8 cellular contexts compared by ENCODE assay signal in the genomic region with DNA sequence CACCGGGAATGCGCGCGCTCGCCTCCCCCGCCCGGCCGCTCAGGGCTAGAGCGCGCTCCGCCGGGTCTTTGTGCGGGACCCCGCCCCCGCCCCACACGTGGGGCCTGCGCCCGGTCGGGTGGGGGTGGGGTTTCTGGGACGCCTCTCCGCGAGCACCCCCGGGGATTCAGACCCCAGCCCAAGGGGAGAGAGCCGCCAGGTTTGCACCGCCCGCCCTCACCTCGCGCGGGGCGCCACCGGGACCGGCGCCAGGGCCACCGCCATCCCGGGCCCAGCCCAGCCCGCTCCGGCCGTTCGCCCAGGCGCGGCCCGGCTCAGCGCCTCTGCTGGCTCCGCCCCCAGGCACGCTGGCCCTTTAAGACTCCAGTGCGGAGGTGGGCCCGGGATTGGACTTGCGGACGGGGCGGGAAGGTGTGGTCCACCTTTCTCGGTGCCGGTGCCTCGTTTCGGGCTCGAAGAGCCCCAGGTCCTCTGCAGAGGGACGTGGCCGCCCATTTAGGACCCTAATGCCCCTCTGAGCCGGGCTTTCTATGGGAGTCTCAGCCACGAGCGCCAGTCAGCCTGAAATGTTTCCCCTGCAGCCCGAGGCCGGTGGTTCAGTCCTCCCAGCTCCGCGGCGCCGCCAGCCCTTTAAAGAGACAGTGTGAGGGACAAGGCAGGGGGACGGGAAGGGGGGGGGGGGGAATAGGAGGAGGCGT. TPM values are rescaled to one million over a fixed set of nuclear protein-coding genes. Genes with fewer than 3 reads are reported as not detected.
DNase-seq lines count a peak whose midpoint lies in the region; ATAC-seq, FAIRE-seq and TF ChIP-seq lines count a peak whose summit lies in the region.

No MANE protein-coding gene starts in this region.

- H3K9me3 ChIP-seq in IMR-90 (ENCODE audit: control insufficient read depth, insufficient read depth, low read length) (no peaks in the 10 kb centered on the region), fibroblast of lung (ENCODE audit: control insufficient read depth, insufficient read depth, low read depth, low read length) (no peaks in the 10 kb centered on the region)

- H3K4me1 ChIP-seq in IMR-90 (ENCODE audit: control insufficient read depth, insufficient read depth, low read length): peaks cover 25% of the 10 kb centered on the region
- H3K4me1 ChIP-seq in fibroblast of lung (ENCODE audit: control insufficient read depth, extremely low read depth, insufficient read depth, low read length): peaks cover 7% of the 10 kb centered on the region

- peak overlapping the region; percentile 93 for H2AK9ac ChIP-seq in IMR-90 (replicated peaks; ENCODE audit: low read depth, low read length, poor library complexity)

- TF ChIP-seq POLR2A in IMR-90 (IDR thresholded peaks at IDR 0.05; ENCODE audit: low read depth, low read length): peak; percentile 80

- peak overlapping the region; percentile 98 for H3K27ac ChIP-seq in IMR-90 (ENCODE audit: insufficient read depth, low read length)
- H3K27ac ChIP-seq in fibroblast of lung (ENCODE audit: insufficient read depth, low read length): peak overlapping the region; percentile 99

- peak overlapping the region; percentile 96 for H3K23ac ChIP-seq in IMR-90 (ENCODE audit: low read depth, low read length)

- intact Hi-C loops in IMR-90 (cut with micrococcal nuclease): loop anchor here (5.0 kb wide), 1 partner anchor 59 kb away; no protein-coding TSS in a partner anchor
- intact Hi-C loops in activated T-helper 1 cell treated with anti-CD3 and anti-CD28 coated beads, Interleukin-12 subunit alpha, Interleukin-12 subunit beta, Interleukin-2, Interleukin-4 antibody, amounts not matched to agents 30 ng/mL and 10 ng/mL and 1 ng/mL, durations not matched to agents 14 hours and 24 hours and 36 hours (cut with micrococcal nuclease): loop anchor here (1.0 kb wide), 5 partner anchors 16 to 129 kb away; a partner anchor contains a TSS

- H2AFZ ChIP-seq in IMR-90 (replicated peaks; ENCODE audit: low read length, poor library complexity) (peak overlapping the region; percentile 95), fibroblast of lung (ENCODE audit: low read length) (peak overlapping the region; percentile 95)

- peaks cover 23% of the 10 kb centered on the region for H3K79me2 ChIP-seq in fibroblast of lung (ENCODE audit: control insufficient read depth, insufficient read depth, low read length)

- H3K79me1 ChIP-seq in IMR-90 (ENCODE audit: low read depth in 1 of 2, low read length in 2 of 2): peaks cover 26 to 58% of the 10 kb centered on the region in 2 experiments

- 0% methylated on average over 11 of the region's 68 CpGs; no CpG with 5 or more reads in 1 of the 2 experiments for WGBS in IMR-90 (ENCODE audit: extremely low coverage in 2 of 2, insufficient read length in 1 of 2), 2 experiments

- ATAC-seq in GM21529 (IDR thresholded peaks at IDR 0.05; ENCODE audit: unreplicated experiment): peak; percentile 77
- ATAC-seq in IMR-90 (ENCODE audit: low read depth): peak; percentile 90
- peak; percentile 74 to 78 for ATAC-seq in naive thymus-derived CD8-positive, alpha-beta T cell
- ATAC-seq in stimulated activated memory B cell treated with anti-CD40 and anti-IgM and Interleukin-4, amounts not matched to agents 10 μg/mL and 1 μg/mL and 100 μg/mL, for 72 hours: peak; percentile 90

- FAIRE-seq in RCC 7860 (lab: Jason Lieb, UNC): no peak

- H4K20me1 ChIP-seq in IMR-90 (ENCODE audit: insufficient read depth, low read length) (peaks cover 14% of the 10 kb centered on the region; the same call in 1 of the 2 replicates), fibroblast of lung (ENCODE audit: control insufficient read depth, extremely low read depth, insufficient read depth, low read length) (no peaks in the 10 kb centered on the region)

- H3K4me3 ChIP-seq in IMR-90 (ENCODE audit: insufficient read depth, low read depth, low read length): peak overlapping the region; percentile 58
- peak overlapping the region; percentile 64 to 84 (median 68) for H3K4me3 ChIP-seq in fibroblast of lung (replicated peaks in 1 of 4; ENCODE audit: control extremely low read depth in 1 of 4, insufficient read depth in 1 of 4, low read depth in 3 of 4, low read length in 4 of 4)

- H3K18ac ChIP-seq in IMR-90 (ENCODE audit: low read depth, low read length): peak overlapping the region; percentile 94; the same call in 1 of the 2 replicates

- peak overlapping the region; percentile 96 to 99; a peak in 3 of 4 replicates for H4K8ac ChIP-seq in IMR-90 (ENCODE audit: low read depth in 2 of 2, low read length in 2 of 2)

- H3K27ac Mint-ChIP-seq in activated T-helper 1 cell treated with anti-CD3 and anti-CD28 coated beads, Interleukin-12 subunit alpha, Interleukin-12 subunit beta, Interleukin-2, Interleukin-4 antibody, amounts not matched to agents 30 ng/mL and 10 ng/mL and 1 ng/mL, durations not matched to agents 14 hours and 24 hours and 36 hours: peak overlapping the region; percentile 83
- H3K27ac Mint-ChIP-seq in naive thymus-derived CD8-positive, alpha-beta T cell: peak overlapping the region; percentile 73 to 97 (median 93)
- peak overlapping the region; percentile 97 for H3K27ac Mint-ChIP-seq in stimulated activated memory B cell treated with anti-CD40 and anti-IgM and Interleukin-4, amounts not matched to agents 10 μg/mL and 1 μg/mL and 100 μg/mL, for 72 hours

- peak overlapping the region; percentile 100 for H2BK120ac ChIP-seq in IMR-90 (ENCODE audit: low read depth, low read length)

- POLR2A ChIA-PET in IMR-90 (lab: Charles Lee; ENCODE audit: unreplicated experiment): interaction anchor here (0.6 kb wide), 1 partner anchor 26 kb away, joined by 10 read pairs; no protein-coding TSS in a partner anchor
- POLR2A ChIA-PET in naive thymus-derived CD8-positive, alpha-beta T cell (lab: Charles Lee): interaction anchor here (0.6 to 5.7 kb wide), 11 partner anchors 10 to 47 kb away, joined by 3 to 53 read pairs (median 4); a partner anchor contains a TSS

- H3K4me3 Mint-ChIP-seq in activated T-helper 1 cell treated with anti-CD3 and anti-CD28 coated beads, Interleukin-12 subunit alpha, Interleukin-12 subunit beta, Interleukin-2, Interleukin-4 antibody, amounts not matched to agents 30 ng/mL and 10 ng/mL and 1 ng/mL, durations not matched to agents 14 hours and 24 hours and 36 hours: peak overlapping the region; percentile 93
- H3K4me3 Mint-ChIP-seq in naive thymus-derived CD8-positive, alpha-beta T cell: peak overlapping the region; percentile 79 to 97 (median 88)
- peak overlapping the region; percentile 82 for H3K4me3 Mint-ChIP-seq in stimulated activated memory B cell treated with anti-CD40 and anti-IgM and Interleukin-4, amounts not matched to agents 10 μg/mL and 1 μg/mL and 100 μg/mL, for 72 hours

- H3K36me3 Mint-ChIP-seq in activated T-helper 1 cell treated with anti-CD3 and anti-CD28 coated beads, Interleukin-12 subunit alpha, Interleukin-12 subunit beta, Interleukin-2, Interleukin-4 antibody, amounts not matched to agents 30 ng/mL and 10 ng/mL and 1 ng/mL, durations not matched to agents 14 hours and 24 hours and 36 hours (ENCODE audit: low read depth): peaks cover 19% of the 10 kb centered on the region
- peaks cover 0 to 3% (median 0%) of the 10 kb centered on the region in 3 donors for H3K36me3 Mint-ChIP-seq in naive thymus-derived CD8-positive, alpha-beta T cell
- H3K36me3 Mint-ChIP-seq in stimulated activated memory B cell treated with anti-CD40 and anti-IgM and Interleukin-4, amounts not matched to agents 10 μg/mL and 1 μg/mL and 100 μg/mL, for 72 hours: peaks cover 19% of the 10 kb centered on the region

- H3K27me3 ChIP-seq in IMR-90 (ENCODE audit: control insufficient read depth, insufficient read depth, low read length) (no peaks in the 10 kb centered on the region), fibroblast of lung (ENCODE audit: control insufficient read depth, insufficient read depth, low read length) (no peaks in the 10 kb centered on the region)

- BruUV-seq in IMR-90 (replicated peaks; lab: Mats Ljungman, UMichigan): no TSS peak

- H4K5ac ChIP-seq in IMR-90 (ENCODE audit: low read depth, low read length): peak overlapping the region; percentile 95

- CTCF ChIA-PET in IMR-90 (lab: Yijun Ruan, JAX): no interaction called here

- H3K14ac ChIP-seq in IMR-90 (replicated peaks; ENCODE audit: low read depth, low read length): peak overlapping the region; percentile 98

- H2BK15ac ChIP-seq in IMR-90 (ENCODE audit: low read depth, low read length): peak overlapping the region; percentile 85; the same call in 1 of the 3 replicates

- peak overlapping the region; percentile 93 for H4K91ac ChIP-seq in IMR-90 (ENCODE audit: insufficient read depth, low read depth, low read length)

- H3K9ac ChIP-seq in IMR-90 (ENCODE audit: low read depth, low read length): peak overlapping the region; percentile 94
- H3K9ac ChIP-seq in fibroblast of lung (ENCODE audit: insufficient read depth, low read length): peak overlapping the region; percentile 99

- TF ChIP-seq CTCF in IMR-90 (conservative IDR thresholded peaks at IDR 0.05; ENCODE audit: low read depth, low read length) (no peak), fibroblast of lung (conservative IDR thresholded peaks at IDR 0.05 in 1 of 2, IDR thresholded peaks at IDR 0.05 in 1 of 2; ENCODE audit: low read depth in 1 of 2, low read length in 2 of 2) (no peak)

- H3K27me3 Mint-ChIP-seq in activated T-helper 1 cell treated with anti-CD3 and anti-CD28 coated beads, Interleukin-12 subunit alpha, Interleukin-12 subunit beta, Interleukin-2, Interleukin-4 antibody, amounts not matched to agents 30 ng/mL and 10 ng/mL and 1 ng/mL, durations not matched to agents 14 hours and 24 hours and 36 hours (ENCODE audit: insufficient read depth): no peaks in the 10 kb centered on the region
- H3K27me3 Mint-ChIP-seq in naive thymus-derived CD8-positive, alpha-beta T cell: no peaks in the 10 kb centered on the region
- H3K27me3 Mint-ChIP-seq in stimulated activated memory B cell treated with anti-CD40 and anti-IgM and Interleukin-4, amounts not matched to agents 10 μg/mL and 1 μg/mL and 100 μg/mL, for 72 hours: no peaks in the 10 kb centered on the region

- H3K9me3 Mint-ChIP-seq in activated T-helper 1 cell treated with anti-CD3 and anti-CD28 coated beads, Interleukin-12 subunit alpha, Interleukin-12 subunit beta, Interleukin-2, Interleukin-4 antibody, amounts not matched to agents 30 ng/mL and 10 ng/mL and 1 ng/mL, durations not matched to agents 14 hours and 24 hours and 36 hours: no peaks in the 10 kb centered on the region
- H3K9me3 Mint-ChIP-seq in naive thymus-derived CD8-positive, alpha-beta T cell: no peaks in the 10 kb centered on the region
- no peaks in the 10 kb centered on the region for H3K9me3 Mint-ChIP-seq in stimulated activated memory B cell treated with anti-CD40 and anti-IgM and Interleukin-4, amounts not matched to agents 10 μg/mL and 1 μg/mL and 100 μg/mL, for 72 hours

- dilution Hi-C loops in IMR-90 (cut with HindIII; ENCODE audit: low sequenced_read_pairs, unreplicated experiment): no loop called here

- peaks cover 38% of the 10 kb centered on the region for H3K36me3 ChIP-seq in IMR-90 (ENCODE audit: control insufficient read depth, insufficient read depth, low read length)
- peaks cover 19% of the 10 kb centered on the region for H3K36me3 ChIP-seq in fibroblast of lung (ENCODE audit: control insufficient read depth, insufficient read depth, low read length)

- peak overlapping the region; percentile 98 for H3K4ac ChIP-seq in IMR-90 (ENCODE audit: low read depth, low read length)

- no peak for TF ChIP-seq RAD21 in IMR-90 (IDR thresholded peaks at IDR 0.05; ENCODE audit: low read length)

- in situ Hi-C loops in IMR-90 (cut with MboI; ENCODE audit: low sequenced_read_pairs): no loop called here

- peaks cover 36% of the 10 kb centered on the region for H3K4me1 Mint-ChIP-seq in activated T-helper 1 cell treated with anti-CD3 and anti-CD28 coated beads, Interleukin-12 subunit alpha, Interleukin-12 subunit beta, Interleukin-2, Interleukin-4 antibody, amounts not matched to agents 30 ng/mL and 10 ng/mL and 1 ng/mL, durations not matched to agents 14 hours and 24 hours and 36 hours (ENCODE audit: low read depth)
- peaks cover 20 to 56% (median 45%) of the 10 kb centered on the region in 4 donors for H3K4me1 Mint-ChIP-seq in naive thymus-derived CD8-positive, alpha-beta T cell
- peaks cover 78% of the 10 kb centered on the region for H3K4me1 Mint-ChIP-seq in stimulated activated memory B cell treated with anti-CD40 and anti-IgM and Interleukin-4, amounts not matched to agents 10 μg/mL and 1 μg/mL and 100 μg/mL, for 72 hours

- DNase-seq in DMS153 (lab: John Stamatoyannopoulos, UW): peak; percentile 54
- peak; percentile 83 for DNase-seq in IMR-90
- DNase-seq in RCC 7860 (ENCODE audit: low spot score): peak; percentile 63
- DNase-seq in activated T-helper 1 cell treated with anti-CD3 and anti-CD28 coated beads, Interleukin-12 subunit alpha, Interleukin-12 subunit beta, Interleukin-2, Interleukin-4 antibody, amounts not matched to agents 30 ng/mL and 10 ng/mL and 1 ng/mL, durations not matched to agents 14 hours and 24 hours and 36 hours (ENCODE audit: low spot score): peak; percentile 81
- DNase-seq in fibroblast of lung (ENCODE audit: low read depth in 2 of 2): peak; percentile 88 to 89
- DNase-seq in naive thymus-derived CD8-positive, alpha-beta T cell: peak; percentile 70 to 90 (median 78)

- H3K9me1 ChIP-seq in IMR-90 (ENCODE audit: insufficient read depth, low read length): peaks cover 18% of the 10 kb centered on the region

- H3K4me2 ChIP-seq in IMR-90 (ENCODE audit: low read depth, low read length) (peak overlapping the region; percentile 73), fibroblast of lung (ENCODE audit: extremely low read depth, insufficient read depth, low read length) (peak overlapping the region; percentile 69)

- H3K56ac ChIP-seq in IMR-90 (ENCODE audit: extremely low read depth, insufficient read depth, low read length): peak overlapping the region; percentile 97; the same call in 1 of the 2 replicates

- H2BK20ac ChIP-seq in IMR-90 (ENCODE audit: low read depth, low read length): peak overlapping the region; percentile 95

- H2BK5ac ChIP-seq in IMR-90 (ENCODE audit: low read depth, low read length, poor library complexity, severe bottlenecking): peak overlapping the region; percentile 98

- H2AK5ac ChIP-seq in IMR-90 (ENCODE audit: low read depth, low read length): peak overlapping the region; percentile 87

RNA-seq across cellular contexts. Expression of a gene that starts 1.2 kb away (rescaled TPM):
- 53.6 and 56.8 TPM in 2 replicates for total RNA-seq in IMR-90 (2012; rRNA removed)
- polyA plus RNA-seq in IMR-90 (2012; rRNA removed): 104 and 114 TPM in 2 replicates
- polyA plus RNA-seq in IMR-90 (2012; cell fraction: cytosol; rRNA removed): 59.7 and 156 TPM in 2 replicates
- polyA plus RNA-seq in IMR-90 (2012; cell fraction: nucleus; rRNA removed; ENCODE audit: low replicate concordance): 32.0 and 77.6 TPM in 2 replicates
- 15.5 and 16.1 TPM in 2 replicates for total RNA-seq in activated T-helper 1 cell treated with anti-CD3 and anti-CD28 coated beads, Interleukin-12 subunit alpha, Interleukin-12 subunit beta, Interleukin-2, Interleukin-4 antibody, amounts not matched to agents 30 ng/mL and 10 ng/mL and 1 ng/mL, durations not matched to agents 14 hours and 24 hours and 36 hours
- total RNA-seq in fibroblast of lung: 50.6 and 52.5 TPM in 2 replicates
- polyA plus RNA-seq in fibroblast of lung: 35.1 and 36.9 TPM in 2 replicates
- polyA plus RNA-seq in fibroblast of lung (2012): 35.5 and 41.7 TPM in 2 replicates
- polyA minus RNA-seq in fibroblast of lung (ENCODE audit: low replicate concordance): 54.9 and 85.6 TPM in 2 replicates
- 1 to 10 TPM; 2.0 to 2.5 TPM for total RNA-seq in naive thymus-derived CD8-positive, alpha-beta T cell
- polyA plus RNA-seq in naive thymus-derived CD8-positive, alpha-beta T cell: 1 to 10 TPM; 1.8 to 6.1 (median 3.4) TPM

RNA-seq across cellular contexts. Expression of a gene that starts 6.7 kb away (rescaled TPM):
- total RNA-seq in IMR-90 (2012; rRNA removed) (13.4 and 14.2 TPM in 2 replicates), fibroblast of lung (13.4 and 14.6 TPM in 2 replicates)
- polyA plus RNA-seq in IMR-90 (2012; rRNA removed) (24.0 and 24.8 TPM in 2 replicates), fibroblast of lung (15.3 and 19.2 TPM in 2 replicates)
- polyA plus RNA-seq in IMR-90 (2012; cell fraction: cytosol; rRNA removed): 61.1 and 70.8 TPM in 2 replicates
- 24.8 and 29.9 TPM in 2 replicates for polyA plus RNA-seq in IMR-90 (2012; cell fraction: nucleus; rRNA removed; ENCODE audit: low replicate concordance)
- 27.9 and 29.9 TPM in 2 replicates for total RNA-seq in activated T-helper 1 cell treated with anti-CD3 and anti-CD28 coated beads, Interleukin-12 subunit alpha, Interleukin-12 subunit beta, Interleukin-2, Interleukin-4 antibody, amounts not matched to agents 30 ng/mL and 10 ng/mL and 1 ng/mL, durations not matched to agents 14 hours and 24 hours and 36 hours
- 19.5 and 28.3 TPM in 2 replicates for polyA plus RNA-seq in fibroblast of lung (2012)
- 25.1 and 39.5 TPM in 2 replicates for polyA minus RNA-seq in fibroblast of lung (ENCODE audit: low replicate concordance)
- 10 to 100 TPM; 21.8 to 22.7 TPM for total RNA-seq in naive thymus-derived CD8-positive, alpha-beta T cell
- polyA plus RNA-seq in naive thymus-derived CD8-positive, alpha-beta T cell: 10 to 100 TPM; 48.4 to 54.3 (median 53.7) TPM

RNA-seq across cellular contexts. Expression of a gene that starts 17.9 kb away (rescaled TPM):
- total RNA-seq in IMR-90 (2012; rRNA removed) (under 0.01 and 0.36 TPM in 2 replicates), fibroblast of lung (1.3 and 1.8 TPM in 2 replicates)
- polyA plus RNA-seq in IMR-90 (2012; rRNA removed) (0.29 and 0.32 TPM in 2 replicates), fibroblast of lung (1.8 and 2.5 TPM in 2 replicates)
- polyA plus RNA-seq in IMR-90 (2012; cell fraction: cytosol; rRNA removed): 0.21 and 0.32 TPM in 2 replicates
- polyA plus RNA-seq in IMR-90 (2012; cell fraction: nucleus; rRNA removed; ENCODE audit: low replicate concordance): 1.4 and 2.3 TPM in 2 replicates
- total RNA-seq in activated T-helper 1 cell treated with anti-CD3 and anti-CD28 coated beads, Interleukin-12 subunit alpha, Interleukin-12 subunit beta, Interleukin-2, Interleukin-4 antibody, amounts not matched to agents 30 ng/mL and 10 ng/mL and 1 ng/mL, durations not matched to agents 14 hours and 24 hours and 36 hours: 0.12 and 0.36 TPM in 2 replicates
- 2.5 and 2.6 TPM in 2 replicates for polyA plus RNA-seq in fibroblast of lung (2012)
- 7.5 and 8.9 TPM in 2 replicates for polyA minus RNA-seq in fibroblast of lung (ENCODE audit: low replicate concordance)
- total RNA-seq in naive thymus-derived CD8-positive, alpha-beta T cell: under 1 TPM; 0.16 to 0.39 TPM
- polyA plus RNA-seq in naive thymus-derived CD8-positive, alpha-beta T cell: under 1 TPM in 2 of 3 donors, not detected in 1; 0.54 to 0.75 TPM

RNA-seq across cellular contexts. Expression of a gene that starts 19.3 kb away (rescaled TPM):
- total RNA-seq in IMR-90 (2012; rRNA removed): 17.4 and 18.3 TPM in 2 replicates
- 53.4 and 55.6 TPM in 2 replicates for polyA plus RNA-seq in IMR-90 (2012; rRNA removed)
- polyA plus RNA-seq in IMR-90 (2012; cell fraction: cytosol; rRNA removed): 48.6 and 60.5 TPM in 2 replicates
- polyA plus RNA-seq in IMR-90 (2012; cell fraction: nucleus; rRNA removed; ENCODE audit: low replicate concordance): 77.2 and 105 TPM in 2 replicates
- 57.6 and 60.3 TPM in 2 replicates for total RNA-seq in activated T-helper 1 cell treated with anti-CD3 and anti-CD28 coated beads, Interleukin-12 subunit alpha, Interleukin-12 subunit beta, Interleukin-2, Interleukin-4 antibody, amounts not matched to agents 30 ng/mL and 10 ng/mL and 1 ng/mL, durations not matched to agents 14 hours and 24 hours and 36 hours
- 24.1 and 32.4 TPM in 2 replicates for total RNA-seq in fibroblast of lung
- 33.3 and 41.7 TPM in 2 replicates for polyA plus RNA-seq in fibroblast of lung
- polyA plus RNA-seq in fibroblast of lung (2012): 32.1 and 35.0 TPM in 2 replicates
- 16.7 and 25.5 TPM in 2 replicates for polyA minus RNA-seq in fibroblast of lung (ENCODE audit: low replicate concordance)
- 10 to 100 TPM; 67.3 to 70.8 TPM for total RNA-seq in naive thymus-derived CD8-positive, alpha-beta T cell
- polyA plus RNA-seq in naive thymus-derived CD8-positive, alpha-beta T cell: 10 to 100 TPM; 50.8 to 87.6 (median 68.1) TPM

RNA-seq across cellular contexts. Expression of a gene that starts 22.1 kb away (rescaled TPM):
- total RNA-seq in IMR-90 (2012; rRNA removed) (2.2 and 2.7 TPM in 2 replicates), fibroblast of lung (5.6 and 7.4 TPM in 2 replicates)
- polyA plus RNA-seq in IMR-90 (2012; rRNA removed) (5.7 and 7.6 TPM in 2 replicates), fibroblast of lung (3.0 and 3.2 TPM in 2 replicates)
- 7.4 and 11.3 TPM in 2 replicates for polyA plus RNA-seq in IMR-90 (2012; cell fraction: cytosol; rRNA removed)
- 4.6 and 10.7 TPM in 2 replicates for polyA plus RNA-seq in IMR-90 (2012; cell fraction: nucleus; rRNA removed; ENCODE audit: low replicate concordance)
- total RNA-seq in activated T-helper 1 cell treated with anti-CD3 and anti-CD28 coated beads, Interleukin-12 subunit alpha, Interleukin-12 subunit beta, Interleukin-2, Interleukin-4 antibody, amounts not matched to agents 30 ng/mL and 10 ng/mL and 1 ng/mL, durations not matched to agents 14 hours and 24 hours and 36 hours: 7.9 and 8.0 TPM in 2 replicates
- 4.2 TPM in 2 replicates for polyA plus RNA-seq in fibroblast of lung (2012)
- polyA minus RNA-seq in fibroblast of lung (ENCODE audit: low replicate concordance): 4.3 and 5.3 TPM in 2 replicates
- total RNA-seq in naive thymus-derived CD8-positive, alpha-beta T cell: 1 to 10 TPM; 3.2 to 4.7 TPM
- 1 to 10 TPM; 2.5 to 3.8 (median 3.0) TPM for polyA plus RNA-seq in naive thymus-derived CD8-positive, alpha-beta T cell

Comparison
In these comparisons a context has a peak if more than half of its experiments do, and no peak if none do; other contexts are left out.
1. Peak in every context shown above with its lines: DNase-seq, ATAC-seq, H3K4me3 ChIP-seq and H3K27ac ChIP-seq.